In the genomic region with DNA sequence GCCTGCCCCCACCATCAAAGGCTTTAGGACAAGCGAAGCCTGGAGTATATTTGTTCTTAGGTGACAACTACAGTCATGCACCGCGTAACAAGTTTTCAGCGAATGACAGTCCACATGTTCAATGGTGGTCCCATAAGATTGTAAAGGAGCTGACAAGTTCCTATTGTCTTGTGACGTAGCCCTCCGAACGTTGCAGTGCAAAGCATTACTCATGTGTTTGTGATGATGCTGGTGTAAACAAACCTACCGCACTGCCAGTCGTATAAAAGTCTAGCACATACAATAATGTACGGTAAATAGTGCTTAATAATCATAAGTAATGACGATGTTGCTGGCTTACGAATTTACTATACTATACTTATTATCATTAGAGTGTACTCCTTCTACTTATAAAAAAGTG, we compare ENCODE assay signal across 6 cellular contexts. TPM values are rescaled to one million over a fixed set of nuclear protein-coding genes. Genes with fewer than 3 reads are reported as not detected.
"Had no signal": no experiment of that assay in that cellular context is flagged by ENCODE, and none has a peak within 500 bp of the region (broad histone marks: within the 10 kb centered on the region; RNA-seq: fewer than 3 reads in every experiment).

No MANE protein-coding gene starts in this region.

- ATAC-seq: GM23338 had no signal

- H3K4me3 Mint-ChIP-seq: GM23338, H9, IgD-negative memory B cell had no signal

- H3K4me1 Mint-ChIP-seq: GM23338, H9, IgD-negative memory B cell had no signal

- H3K9me3 Mint-ChIP-seq: GM23338, H9, IgD-negative memory B cell had no signal

- DNase-seq: H9, HCEC 1CT, KBM-7 had no signal

- H3K4me3 ChIP-seq: GM23338 had no signal

- H2AFZ ChIP-seq: GM23338 had no signal

- H3K27ac Mint-ChIP-seq: GM23338, H9, IgD-negative memory B cell had no signal

- H3K4me2 ChIP-seq: GM23338 had no signal

RNA-seq across cellular contexts. Expression of a gene that starts 41.3 kb away (rescaled TPM):
- total RNA-seq: HT-29 had no signal
- polyA plus RNA-seq: IgD-negative memory B cell had no signal
